Comparison of ENCODE assay signal across 13 cellular contexts in the genomic region with DNA sequence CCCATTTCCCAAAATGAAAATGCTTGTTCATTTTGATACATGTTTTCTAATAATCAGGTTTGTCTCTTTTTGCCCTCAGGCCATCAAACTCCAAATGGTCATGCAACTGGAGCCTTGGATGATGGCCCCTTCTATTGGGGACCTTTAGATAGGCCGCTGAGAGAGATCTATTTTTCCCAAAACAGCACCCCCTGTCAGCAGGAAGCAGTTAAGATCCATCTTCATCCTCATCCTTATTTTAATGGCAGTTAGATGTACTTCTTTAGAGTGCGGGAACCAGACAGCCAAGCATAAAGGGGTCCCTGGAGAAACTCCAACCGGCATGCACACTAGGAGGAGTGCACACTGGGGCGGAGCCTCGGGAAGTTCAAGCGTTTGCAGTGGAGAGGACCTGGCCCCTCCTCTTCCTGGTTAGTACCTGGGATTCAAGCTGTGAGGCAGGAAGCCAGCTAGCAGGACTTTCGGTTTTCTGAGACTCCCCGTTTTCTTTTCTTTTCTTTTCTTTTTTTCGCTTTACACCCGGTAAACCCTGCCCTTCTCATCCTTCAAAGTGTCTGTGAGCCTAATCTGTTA. TPM values are rescaled to one million over a fixed set of nuclear protein-coding genes. Genes with fewer than 3 reads are reported as not detected.
DNase-seq lines count a peak whose midpoint lies in the region; ATAC-seq and TF ChIP-seq lines count a peak whose summit lies in the region.
"Had no signal": no experiment of that assay in that cellular context is flagged by ENCODE, and none has a peak within 500 bp of the region (broad histone marks: within the 10 kb centered on the region; RNA-seq: fewer than 3 reads in every experiment).

No MANE protein-coding gene starts in this region.

- DNase-seq in AG10803 (ENCODE audit: low read depth) (no peak), HFF-Myc (ENCODE audit: extremely low read depth, low read depth) (no peak), SHP77 treated with DMSO at 0.1 percent for 48 hours (lab: John Stamatoyannopoulos, UW) (peak; percentile 24), left colon (peak in 1 of 2 donors; percentile 18), head of caudate nucleus (no peak), NCI-H1417 treated with DMSO at 0.1 percent for 48 hours (lab: John Stamatoyannopoulos, UW) (no peak), natural killer cell (no peak)
- DNase-seq: activated CD4-positive, alpha-beta T cell treated with anti-CD3 and anti-CD28 coated beads for 36 hours; activated naive CD4-positive, alpha-beta T cell treated with anti-CD3 and anti-CD28 coated beads, Interleukin-2, amount 50 U/mL, for 16 hours; trophoblast cell had no signal

- H3K27me3 Mint-ChIP-seq in natural killer cell (ENCODE audit: low read depth in 2 of 2) = no peaks in the 10 kb centered on the region
- H3K27me3 Mint-ChIP-seq: activated CD4-positive, alpha-beta T cell treated with anti-CD3 and anti-CD28 coated beads for 36 hours; memory B cell had no signal

- H3K36me3 Mint-ChIP-seq in natural killer cell = no peaks in the 10 kb centered on the region
- H3K36me3 Mint-ChIP-seq: memory B cell had no signal

- intact Hi-C loops in left colon (cut with DNase I, micrococcal nuclease) (no loop called here), head of caudate nucleus (cut with DNase I) (loop anchor here (10.0 kb wide), 2 partner anchors 161 to 561 kb away; no protein-coding TSS in a partner anchor), natural killer cell (cut with micrococcal nuclease) (loop anchor here (10.0 kb wide), 1 partner anchor 991 kb away; no protein-coding TSS in a partner anchor)

- no peaks in the 10 kb centered on the region for H3K4me1 Mint-ChIP-seq in natural killer cell
- H3K4me1 Mint-ChIP-seq: activated CD4-positive, alpha-beta T cell treated with anti-CD3 and anti-CD28 coated beads for 36 hours; memory B cell had no signal

- peak; percentile 84 for ATAC-seq in left colon
- ATAC-seq in HG03439 (IDR thresholded peaks at IDR 0.05; ENCODE audit: unreplicated experiment) = no peak
- no peak for ATAC-seq in natural killer cell
- ATAC-seq: activated CD4-positive, alpha-beta T cell treated with anti-CD3 and anti-CD28 coated beads for 36 hours had no signal

- H3K9me3 Mint-ChIP-seq in natural killer cell = no peaks in the 10 kb centered on the region
- H3K9me3 Mint-ChIP-seq: memory B cell had no signal

- TF ChIP-seq CTCF in AG10803 (conservative IDR thresholded peaks at IDR 0.05; ENCODE audit: low read length) (peak; percentile 20; the same call in 1 of the 2 replicates), HFF-Myc (IDR thresholded peaks at IDR 0.05; ENCODE audit: low read depth, low read length, missing control alignments) (peak; percentile 24), natural killer cell (IDR thresholded peaks at IDR 0.05) (no peak)

- H3K4me3 ChIP-seq in AG10803 (ENCODE audit: low read length) = no peak overlapping the region
- no peak overlapping the region for H3K4me3 ChIP-seq in HFF-Myc (replicated peaks; ENCODE audit: low read depth, low read length)
- H3K4me3 ChIP-seq: coronary artery had no signal

- no peak overlapping the region for H3K4me3 Mint-ChIP-seq in natural killer cell
- H3K4me3 Mint-ChIP-seq: activated CD4-positive, alpha-beta T cell treated with anti-CD3 and anti-CD28 coated beads for 36 hours; memory B cell had no signal

- no peak overlapping the region for H3K27ac Mint-ChIP-seq in natural killer cell
- H3K27ac Mint-ChIP-seq: activated CD4-positive, alpha-beta T cell treated with anti-CD3 and anti-CD28 coated beads for 36 hours; memory B cell had no signal

RNA-seq across cellular contexts. Expression of a gene that starts 31.9 kb away (rescaled TPM):
- total RNA-seq in left colon (not detected), natural killer cell (not detected)
- total RNA-seq: activated CD4-positive, alpha-beta T cell treated with anti-CD3 and anti-CD28 coated beads for 36 hours had no signal

Comparison
In these comparisons a context has a peak if more than half of its experiments do, and no peak if none do; other contexts are left out.
1. intact Hi-C loops: an anchor here in head of caudate nucleus (10.0 kb wide) and natural killer cell (10.0 kb wide); none called in left colon.